8 cellular contexts compared by ENCODE assay signal in the genomic region with DNA sequence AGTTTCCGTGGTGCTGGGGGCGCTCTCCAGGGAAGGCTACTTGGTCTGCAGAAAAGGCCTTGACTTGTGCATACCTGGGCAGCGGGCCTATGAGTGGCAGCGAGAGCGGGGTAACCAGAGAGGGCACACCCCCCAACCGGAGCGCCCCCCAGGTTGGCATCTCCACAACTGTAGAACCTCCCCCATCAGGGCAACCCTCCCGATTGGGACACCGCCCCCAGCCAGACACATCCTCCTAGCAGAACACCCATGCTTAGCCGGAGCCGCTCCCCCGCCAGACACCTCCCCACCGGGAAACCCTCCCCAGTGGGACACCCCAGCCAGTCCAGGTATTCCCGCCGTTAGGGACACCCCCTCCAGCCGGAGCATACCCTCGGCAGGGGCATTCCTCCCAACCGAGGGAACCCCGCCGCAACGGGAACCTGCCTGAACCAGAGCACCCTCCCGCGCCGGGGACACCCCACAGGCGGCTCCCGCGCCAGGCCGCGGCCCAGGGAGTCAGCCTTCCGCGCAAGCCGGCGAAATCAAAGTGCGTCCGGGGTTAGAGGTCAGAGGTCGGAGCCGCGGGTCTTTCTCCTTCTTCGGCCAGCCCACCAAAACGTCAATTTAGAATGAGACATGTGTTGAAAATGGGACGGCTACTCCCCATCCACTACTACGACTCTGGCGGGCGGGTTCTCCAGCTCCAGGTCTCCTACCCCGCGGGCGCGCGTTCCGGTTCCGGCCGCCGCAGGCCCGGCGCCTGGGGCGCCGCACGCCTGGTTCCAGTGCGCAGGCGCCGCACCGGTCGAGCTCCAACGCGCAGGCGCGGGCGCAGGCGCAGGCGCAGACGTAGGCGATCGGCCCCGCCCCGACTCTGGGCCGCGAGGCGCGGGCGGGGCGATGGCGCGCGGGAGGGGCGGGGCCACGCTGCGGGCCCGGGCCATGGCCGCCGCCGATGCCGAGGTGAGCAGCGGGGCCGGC. TPM values are rescaled to one million over a fixed set of nuclear protein-coding genes. Genes with fewer than 3 reads are reported as not detected.
DNase-seq lines count a peak whose midpoint lies in the region; ATAC-seq and TF ChIP-seq lines count a peak whose summit lies in the region.

A gene (plus strand): TSS at position 901 of the 963 bp plus-strand sequence. CDS start 24 bp downstream, at position 925.

- peaks cover 5% of the 10 kb centered on the region; the same call in 1 of the 2 replicates for H3K9me3 ChIP-seq in AG04450 (ENCODE audit: control insufficient read depth, insufficient read depth, low read length)

- DNase-seq in AG04450 (ENCODE audit: low read depth, low spot score): peak; percentile 29
- peak; percentile 86 for DNase-seq in NCI-H460 (ENCODE audit: extremely low read depth, low read depth)
- peak; percentile 82 to 83 for DNase-seq in activated CD4-positive, alpha-beta T cell treated with anti-CD3 and anti-CD28 coated beads for 24 hours (ENCODE audit: low read depth in 2 of 2)
- peak; percentile 94 for DNase-seq in chondrocyte (ENCODE audit: low spot score)
- peak; percentile 70 to 82 (median 76) for DNase-seq in stimulated activated CD4-positive, alpha-beta T cell treated with anti-CD3 and anti-CD28 coated beads, Interleukin-1b, Interleukin-23, amount 100 ng/mL, for 24 hours (ENCODE audit: low read depth in 4 of 4, low spot score in 1 of 4)

- POLR2A ChIA-PET in AG04450 (lab: Yijun Ruan, JAX): interaction anchor here (0.6 to 1.9 kb wide), 7 partner anchors 9 to 378 kb away, joined by 3 to 9 read pairs (median 3); a partner anchor contains a TSS

- ATAC-seq in GM18907 (IDR thresholded peaks at IDR 0.05; ENCODE audit: unreplicated experiment) (peak; percentile 63), HG03135 (IDR thresholded peaks at IDR 0.05; ENCODE audit: unreplicated experiment) (peak; percentile 66)

- H3K27me3 ChIP-seq in AG04450 (ENCODE audit: control insufficient read depth, insufficient read depth, low read length): no peaks in the 10 kb centered on the region
- H3K27me3 ChIP-seq in layer of hippocampus (ENCODE audit: control insufficient read depth, insufficient read depth, low read length): no peaks in the 10 kb centered on the region

- H3K27ac ChIP-seq in AG04450 (ENCODE audit: low read depth, low read length): peak within 1 kb of the TSS; percentile 77
- peak within 1 kb of the TSS; percentile 94 for H3K27ac ChIP-seq in layer of hippocampus (ENCODE audit: low read depth, low read length)

- peaks cover 2% of the 10 kb centered on the region for H3K36me3 Mint-ChIP-seq in chondrocyte (ENCODE audit: low read depth)

- peak within 1 kb of the TSS; percentile 95 for H3K27ac Mint-ChIP-seq in chondrocyte (ENCODE audit: unreplicated experiment)

- TF ChIP-seq CTCF in AG04450 (IDR thresholded peaks at IDR 0.05; ENCODE audit: low read depth, low read length): no peak
- peak; percentile 41 for TF ChIP-seq CTCF in chondrocyte (IDR thresholded peaks at IDR 0.05)

- peak within 1 kb of the TSS; percentile 91 for H3K4me3 Mint-ChIP-seq in chondrocyte (ENCODE audit: unreplicated experiment)

- H3K9me3 Mint-ChIP-seq in chondrocyte (ENCODE audit: low read depth): no peaks in the 10 kb centered on the region

- H3K27me3 Mint-ChIP-seq in chondrocyte (ENCODE audit: low read depth): no peaks in the 10 kb centered on the region

- peak within 1 kb of the TSS; percentile 91 for H3K4me3 ChIP-seq in AG04450 (ENCODE audit: low read depth, low read length)

- H3K4me1 Mint-ChIP-seq in chondrocyte (ENCODE audit: low read depth): peaks cover 40% of the 10 kb centered on the region

- CTCF ChIA-PET in AG04450 (lab: Charles Lee): no interaction called here

RNA-seq across cellular contexts. Expression of the gene that starts here (rescaled TPM):
- 26.1 and 29.0 TPM in 2 replicates for polyA plus RNA-seq in AG04450 (2011; rRNA removed)
- polyA minus RNA-seq in AG04450 (2011; rRNA and poly(A)+ RNA removed): 53.6 and 69.1 TPM in 2 replicates
- 33.8 and 44.7 TPM in 2 replicates for total RNA-seq in NCI-H460 (2014; rRNA removed; shearing (Covaris generic))
- 46.4 and 60.3 TPM in 2 replicates for polyA plus RNA-seq in NCI-H460 (2014; cell fraction: nucleus; rRNA removed)
- total RNA-seq in chondrocyte: 59.6 to 92.3 TPM (median 61.0 TPM) in 3 replicates

Comparison
In these comparisons a context has a peak if more than half of its experiments do, and no peak if none do; other contexts are left out.
1. Peak in every context shown above with its lines: DNase-seq, ATAC-seq, H3K4me3 ChIP-seq and H3K27ac ChIP-seq.
2. DNase-seq: peak in every context shown above with its lines; median percentile 94 in chondrocyte; 86 in NCI-H460; 82 in activated CD4-positive, alpha-beta T cell treated with anti-CD3 and anti-CD28 coated beads for 24 hours; 76 in stimulated activated CD4-positive, alpha-beta T cell treated with anti-CD3 and anti-CD28 coated beads, Interleukin-1b, Interleukin-23, amount 100 ng/mL, for 24 hours; 29 in AG04450.